8 cellular contexts compared by ENCODE assay signal in the genomic region with DNA sequence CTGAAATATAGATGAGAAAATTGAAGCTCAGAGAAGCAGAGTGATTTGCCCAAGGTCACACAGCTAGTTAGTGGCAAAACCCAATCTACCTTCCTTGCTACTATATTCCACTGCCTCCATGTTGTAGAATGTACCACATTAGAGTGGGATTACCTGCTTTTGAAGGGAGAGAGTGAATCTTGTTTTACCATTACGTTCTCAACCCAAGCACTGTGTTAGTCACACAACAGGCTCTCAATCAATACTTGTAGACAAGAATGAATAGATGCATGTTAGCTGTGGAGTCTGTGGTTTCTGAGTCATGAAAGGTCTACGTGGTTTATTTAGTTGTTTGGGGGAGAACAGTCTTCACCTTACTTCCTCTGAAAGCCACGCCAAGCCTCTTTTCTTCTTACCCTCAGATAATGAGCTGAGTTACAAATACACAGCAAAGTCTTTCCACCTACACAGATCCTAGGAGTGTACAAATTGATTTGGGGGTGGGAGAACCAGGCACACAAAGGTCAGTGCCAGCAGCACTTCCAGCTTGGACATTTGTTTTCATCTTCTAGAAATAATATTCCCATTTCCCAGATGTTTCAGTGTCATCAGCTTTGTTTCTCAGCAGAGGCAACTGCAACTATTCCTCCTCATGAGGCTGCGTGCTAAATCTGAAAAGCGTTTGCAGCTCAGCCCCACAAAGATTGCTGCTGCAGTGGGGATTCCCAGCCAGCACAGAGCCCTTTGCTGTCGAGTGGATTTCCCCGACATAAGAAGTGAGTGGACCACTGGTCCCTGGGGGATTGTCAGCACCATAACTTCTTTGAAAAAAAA.
A peak's percentile ranks its signal among the peaks of the same experiment; 100 is the strongest.
DNase-seq lines count a peak whose midpoint lies in the region; ATAC-seq and FAIRE-seq lines count a peak whose summit lies in the region.

No MANE protein-coding gene starts in this region.

- DNase-seq in GM19239 (ENCODE audit: insufficient read length, low spot score), result peak; percentile 21
- peak in 3 of 5 experiments; percentile 29 to 96 (median 78) for DNase-seq in T-helper 2 cell
- peak; percentile 45 for DNase-seq in effector CD4-positive, alpha-beta T cell
- DNase-seq in stimulated activated CD8-positive, alpha-beta memory T cell treated with anti-CD3 and anti-CD28 coated beads, Interleukin-4, amount 100 ng/mL, for 4 hours (ENCODE audit: low read depth in 2 of 2, low spot score in 1 of 2), result peak; percentile 37 to 55
- DNase-seq in DMS 273 treated with DMSO at 0.1 percent for 48 hours (lab: John Stamatoyannopoulos, UW), result no peak
- no peak for DNase-seq in COLO668 (lab: John Stamatoyannopoulos, UW; ENCODE audit: unreplicated experiment)
- no peak for DNase-seq in SJCRH30

- no peak overlapping the region for H3K27ac ChIP-seq in SJCRH30

- H3K4me3 ChIP-seq in SJCRH30, result no peak overlapping the region

- peak; percentile 100 for FAIRE-seq in GM19239 (lab: Jason Lieb, UNC)

- no peaks in the 10 kb centered on the region for H3K27me3 ChIP-seq in SJCRH30

- H3K4me1 ChIP-seq in SJCRH30, result peaks cover 8% of the 10 kb centered on the region; the same call in 1 of the 2 replicates

- no peaks in the 10 kb centered on the region for H3K36me3 ChIP-seq in SJCRH30

- ATAC-seq in HG03097 (IDR thresholded peaks at IDR 0.05; ENCODE audit: low FRiP score, unreplicated experiment), result peak; percentile 67

- no peaks in the 10 kb centered on the region for H3K9me3 ChIP-seq in SJCRH30 (replicated peaks)

Comparison
In these comparisons a context has a peak if more than half of its experiments do, and no peak if none do; other contexts are left out.
1. DNase-seq: peak in GM19239 (single experiment), T-helper 2 cell (3 of 5), effector CD4-positive, alpha-beta T cell (single experiment) and stimulated activated CD8-positive, alpha-beta memory T cell treated with anti-CD3 and anti-CD28 coated beads, Interleukin-4, amount 100 ng/mL, for 4 hours (2 of 2); none in DMS 273 treated with DMSO at 0.1 percent for 48 hours (single experiment), COLO668 (single experiment) and SJCRH30 (0 of 2).